Comparison of ENCODE assay signal across 9 cellular contexts in the genomic region with DNA sequence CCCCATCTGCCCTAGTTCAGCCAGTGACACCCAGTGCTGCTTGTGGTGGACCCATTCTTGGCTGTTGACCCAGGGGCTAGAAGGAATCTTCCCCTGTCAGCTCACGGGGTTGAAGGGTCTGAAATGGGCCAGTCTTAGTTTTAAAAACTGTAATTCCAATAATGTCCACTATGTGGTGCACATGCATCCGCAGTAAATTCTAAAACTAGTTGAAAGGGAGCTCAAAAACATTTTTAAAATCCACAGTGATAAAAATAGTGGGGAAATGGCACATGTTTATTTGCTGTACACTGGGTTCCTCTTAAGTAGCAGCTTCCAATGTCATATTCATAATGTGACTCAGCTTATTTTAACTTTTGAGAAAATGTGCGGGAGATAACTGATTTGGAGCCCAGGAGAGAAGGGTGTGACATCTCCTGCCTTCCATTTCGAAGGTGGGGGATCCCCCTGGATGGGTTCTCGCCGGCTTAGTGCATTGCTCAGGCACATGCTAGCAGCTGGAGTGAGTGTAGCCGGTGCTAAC. TPM values are rescaled to one million over a fixed set of nuclear protein-coding genes. Genes with fewer than 3 reads are reported as not detected.
DNase-seq lines count a peak whose midpoint lies in the region; ATAC-seq, FAIRE-seq and TF ChIP-seq lines count a peak whose summit lies in the region.
"Had no signal": no experiment of that assay in that cellular context is flagged by ENCODE, and none has a peak within 500 bp of the region (broad histone marks: within the 10 kb centered on the region; RNA-seq: fewer than 3 reads in every experiment).

No MANE protein-coding gene starts in this region.

- WGBS in A549 (ENCODE audit: missing lambda C conversion rate), result 28% methylated on average over 7 of the region's 7 CpGs
- WGBS in ovary, 3 donors, result 10 to 20% (median 10%) methylated on average over 7 of the region's 7 CpGs

- TF ChIP-seq POLR2A in A549 (IDR thresholded peaks at IDR 0.05; ENCODE audit: low read length), result no peak
- no peak for TF ChIP-seq POLR2A in ovary (IDR thresholded peaks at IDR 0.05)

- TF ChIP-seq EP300 in A549 (IDR thresholded peaks at IDR 0.05) (no peak), ovary (IDR thresholded peaks at IDR 0.05) (no peak)

- peak; percentile 79 for FAIRE-seq in A549 (lab: Jason Lieb, UNC)

- TF ChIP-seq RAD21 in A549 (conservative IDR thresholded peaks at IDR 0.05 in 1 of 2, IDR thresholded peaks at IDR 0.05 in 1 of 2), result peak; percentile 61 to 66

- H3K36me3 ChIP-seq in ovary, result no peaks in the 10 kb centered on the region

- no peaks in the 10 kb centered on the region for H3K27me3 ChIP-seq in ovary

- peak overlapping the region; percentile 34 for H3K4me2 ChIP-seq in A549

- H3K4me3 ChIP-seq in A549 (no peak overlapping the region), ovary (no peak overlapping the region)

- no peak overlapping the region for H3K27ac Mint-ChIP-seq in activated CD4-positive, alpha-beta T cell treated with anti-CD3 and anti-CD28 coated beads, Interleukin-2, amount 10 ng/mL, durations not matched to agents 7 days and 5 days

- CTCF ChIA-PET in A549 (lab: Yijun Ruan, JAX), result interaction anchor here (0.6 to 7.4 kb wide), 49 partner anchors 9 to 1291 kb away, joined by 3 to 117 read pairs (median 5); a partner anchor contains a TSS
- CTCF ChIA-PET in activated CD4-positive, alpha-beta T cell treated with anti-CD3 and anti-CD28 coated beads, Interleukin-2, amount 10 ng/mL, durations not matched to agents 7 days and 5 days (lab: Charles Lee), result interaction anchor here (0.5 to 2.1 kb wide), 28 partner anchors 9 to 541 kb away, joined by 3 to 18 read pairs (median 4); a partner anchor contains a TSS

- no peak overlapping the region for H3K4me3 Mint-ChIP-seq in activated CD4-positive, alpha-beta T cell treated with anti-CD3 and anti-CD28 coated beads, Interleukin-2, amount 10 ng/mL, durations not matched to agents 7 days and 5 days

- intact Hi-C loops in ovary (cut with DNase I), result loop anchor here in 1 of 4 donors (2.0 kb wide), 1 partner anchor 63 kb away; no protein-coding TSS in a partner anchor

- H3K27ac ChIP-seq in A549 (no peak overlapping the region), ovary (peak overlapping the region in 1 of 2 donors; percentile 1)
- H3K27ac ChIP-seq: HL-60 had no signal

- no peaks in the 10 kb centered on the region for H3K36me3 Mint-ChIP-seq in activated CD4-positive, alpha-beta T cell treated with anti-CD3 and anti-CD28 coated beads, Interleukin-2, amount 10 ng/mL, durations not matched to agents 7 days and 5 days (ENCODE audit: low read depth)

- POLR2A ChIA-PET in A549 (lab: Yijun Ruan, JAX), result interaction anchor here (1.1 kb wide), 1 partner anchor 65 kb away, joined by 7 read pairs; no protein-coding TSS in a partner anchor
- POLR2A ChIA-PET in activated CD4-positive, alpha-beta T cell treated with anti-CD3 and anti-CD28 coated beads, Interleukin-2, amount 10 ng/mL, durations not matched to agents 7 days and 5 days (lab: Charles Lee), result interaction anchor here (0.6 to 0.7 kb wide), 3 partner anchors 63 to 499 kb away, joined by 4 read pairs; no protein-coding TSS in a partner anchor

- DNase-seq in A549 (ENCODE audit: low read depth in 1 of 2, low spot score in 1 of 2) (peak; percentile 46 to 90), ELR (ENCODE audit: low read depth) (peak; percentile 63), NCI-H146 treated with DMSO at 0.1 percent for 48 hours (lab: John Stamatoyannopoulos, UW; ENCODE audit: unreplicated experiment) (peak; percentile 7), germinal center (ENCODE audit: low spot score) (peak; percentile 71), ovary (peak in 2 of 5 donors; percentile 25 to 45)
- peak; percentile 35 for DNase-seq in activated CD4-positive, alpha-beta T cell treated with anti-CD3 and anti-CD28 coated beads, Interleukin-2, amount 10 ng/mL, durations not matched to agents 7 days and 5 days

- H3K4me1 Mint-ChIP-seq in activated CD4-positive, alpha-beta T cell treated with anti-CD3 and anti-CD28 coated beads, Interleukin-2, amount 10 ng/mL, durations not matched to agents 7 days and 5 days, result peaks cover 15% of the 10 kb centered on the region

- TF ChIP-seq CTCF in A549 (IDR thresholded peaks at IDR 0.05) (peak; percentile 77), ovary (IDR thresholded peaks at IDR 0.05) (peak; percentile 66 to 88 (median 84))

- 0 out of 3 replicates have a peak, but pooled peaks cover 3% of the 10 kb centered on the region for H3K4me1 ChIP-seq in A549
- peaks cover 3% of the 10 kb centered on the region for H3K4me1 ChIP-seq in ovary (ENCODE audit: insufficient read depth)

- H3K9me3 Mint-ChIP-seq in activated CD4-positive, alpha-beta T cell treated with anti-CD3 and anti-CD28 coated beads, Interleukin-2, amount 10 ng/mL, durations not matched to agents 7 days and 5 days, result no peaks in the 10 kb centered on the region

- H3K9me3 ChIP-seq in A549, result no peaks in the 10 kb centered on the region
- H3K9me3 ChIP-seq in ovary, result no peaks in the 10 kb centered on the region

- H3K27me3 Mint-ChIP-seq in activated CD4-positive, alpha-beta T cell treated with anti-CD3 and anti-CD28 coated beads, Interleukin-2, amount 10 ng/mL, durations not matched to agents 7 days and 5 days, result peaks cover 26% of the 10 kb centered on the region

- peak; percentile 63 to 89 for ATAC-seq in A549
- ATAC-seq in HG02840 (IDR thresholded peaks at IDR 0.05; ENCODE audit: low FRiP score, unreplicated experiment), result no peak
- no peak for ATAC-seq in HG03520 (IDR thresholded peaks at IDR 0.05; ENCODE audit: unreplicated experiment)

TF ChIP-seq in A549, 52 proteins besides CTCF, POLR2A, EP300 and RAD21:
- TF ChIP-seq MAFK (IDR thresholded peaks at IDR 0.05; ENCODE audit: partially characterized antibody) (peak; percentile 53), ZC3H11A (IDR thresholded peaks at IDR 0.05) (no peak), NFE2L2 (conservative IDR thresholded peaks at IDR 0.05; ENCODE audit: low read length) (0 out of 2 replicates have a peak, but pooled peaks have one; percentile 26), RCOR1 (IDR thresholded peaks at IDR 0.05; ENCODE audit: low read depth, low read length) (peak; percentile 49; the same call in 1 of the 2 replicates), SMC3 (IDR thresholded peaks at IDR 0.05) (peak; percentile 66), NPAS2 (CRISPR knock-in tag; IDR thresholded peaks at IDR 0.05; ENCODE audit: borderline replicate concordance) (no peak)
TF ChIP-seq in A549: peak in this region for 4.

RNA-seq across cellular contexts. Expression of a gene that starts 32.8 kb away (rescaled TPM):
- polyA plus RNA-seq in A549 (2011; rRNA removed), result 1.2 and 1.7 TPM in 2 replicates
- 0.93 and 0.98 TPM in 2 replicates for polyA plus RNA-seq in A549 (2012; cell fraction: cytosol; rRNA removed)
- 1.4 and 1.5 TPM in 2 replicates for polyA plus RNA-seq in A549 (2012; cell fraction: nucleus; rRNA removed)
- polyA plus RNA-seq in A549 (2017; fragmentation: RNase III; extraction: RNeasy Plus Mini Kit Qiagen cat#74134 plus additional on column Dnase treatment), result 0.59 to 0.84 TPM (median 0.68 TPM) in 3 replicates
- 0.92 and 3.4 TPM in 2 replicates for polyA minus RNA-seq in A549 (2011; rRNA and poly(A)+ RNA removed)
- under 1 TPM; 0.25 to 0.27 TPM for total RNA-seq in activated CD4-positive, alpha-beta T cell treated with anti-CD3 and anti-CD28 coated beads, Interleukin-2, amount 10 ng/mL, durations not matched to agents 7 days and 5 days
- total RNA-seq in ovary, result 1 to 10 TPM in 2 of 7 donors, under 1 TPM in 4, not detected in 1; 0.18 to 2.4 (median 0.78) TPM
- polyA plus RNA-seq in ovary, result under 1 TPM; 0.32 to 0.40 TPM

RNA-seq across cellular contexts. Expression of a gene that starts 59.1 kb away (rescaled TPM):
- polyA plus RNA-seq in A549 (2011; rRNA removed), result 8.2 and 10.0 TPM in 2 replicates
- 6.4 and 7.0 TPM in 2 replicates for polyA plus RNA-seq in A549 (2012; cell fraction: cytosol; rRNA removed)
- polyA plus RNA-seq in A549 (2012; cell fraction: nucleus; rRNA removed), result 7.4 and 8.3 TPM in 2 replicates
- polyA plus RNA-seq in A549 (2017; fragmentation: RNase III; extraction: RNeasy Plus Mini Kit Qiagen cat#74134 plus additional on column Dnase treatment), result 2.4 to 3.0 TPM (median 2.8 TPM) in 3 replicates
- polyA minus RNA-seq in A549 (2011; rRNA and poly(A)+ RNA removed), result 13.2 and 22.4 TPM in 2 replicates
- 1 to 10 TPM; 7.2 to 8.6 TPM for total RNA-seq in activated CD4-positive, alpha-beta T cell treated with anti-CD3 and anti-CD28 coated beads, Interleukin-2, amount 10 ng/mL, durations not matched to agents 7 days and 5 days
- total RNA-seq in ovary, result 10 to 100 TPM; 21.6 to 45.3 (median 31.4) TPM
- 10 to 100 TPM; 22.8 to 41.8 TPM for polyA plus RNA-seq in ovary

Comparison
In these comparisons a context has a peak if more than half of its experiments do, and no peak if none do; other contexts are left out.
1. ATAC-seq: peak in A549 (2 of 2); none in HG02840 (single experiment) and HG03520 (single experiment).